1 cellular context compared by ENCODE assay signal in the genomic region with DNA sequence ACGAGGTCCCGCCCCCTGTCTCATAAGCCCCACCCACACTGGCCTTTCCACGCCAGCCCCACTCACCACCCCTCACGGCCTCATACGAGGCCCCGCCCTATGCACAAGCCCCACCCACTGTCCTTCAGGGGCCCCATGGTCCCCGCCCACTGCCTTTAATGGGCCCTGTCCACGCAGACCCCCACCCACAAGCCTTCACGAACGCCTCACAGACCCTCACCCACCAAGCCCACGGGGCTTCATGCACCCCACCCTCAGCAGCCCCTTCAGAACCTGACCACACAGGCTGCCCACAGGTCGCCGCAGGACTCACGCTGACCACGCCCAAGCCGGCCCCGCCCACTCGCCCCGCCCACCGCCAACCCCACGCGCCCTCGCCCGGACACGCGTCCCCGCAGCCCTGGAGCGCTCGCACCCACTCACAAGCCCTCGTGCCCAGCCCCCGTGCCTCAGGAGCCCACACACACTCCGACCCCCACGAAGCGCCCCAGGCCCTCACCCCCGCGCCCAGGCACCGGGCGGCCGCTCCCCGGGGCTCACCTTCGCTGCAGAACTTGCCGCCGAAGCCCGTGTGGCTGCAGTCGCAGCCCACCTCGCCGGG.
TF ChIP-seq lines count a peak whose summit lies in the region.

No MANE protein-coding gene starts in this region.

TF ChIP-seq in WTC11, 78 proteins besides CTCF, POLR2A, EP300 and RAD21 (continued from another document):
- TF ChIP-seq, protein P1, sequence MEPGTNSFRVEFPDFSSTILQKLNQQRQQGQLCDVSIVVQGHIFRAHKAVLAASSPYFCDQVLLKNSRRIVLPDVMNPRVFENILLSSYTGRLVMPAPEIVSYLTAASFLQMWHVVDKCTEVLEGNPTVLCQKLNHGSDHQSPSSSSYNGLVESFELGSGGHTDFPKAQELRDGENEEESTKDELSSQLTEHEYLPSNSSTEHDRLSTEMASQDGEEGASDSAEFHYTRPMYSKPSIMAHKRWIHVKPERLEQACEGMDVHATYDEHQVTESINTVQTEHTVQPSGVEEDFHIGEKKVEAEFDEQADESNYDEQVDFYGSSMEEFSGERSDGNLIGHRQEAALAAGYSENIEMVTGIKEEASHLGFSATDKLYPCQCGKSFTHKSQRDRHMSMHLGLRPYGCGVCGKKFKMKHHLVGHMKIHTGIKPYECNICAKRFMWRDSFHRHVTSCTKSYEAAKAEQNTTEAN (CRISPR knock-in tag; IDR thresholded peaks at IDR 0.05) = no peak
- TF ChIP-seq PRRX2 (CRISPR knock-in tag; IDR thresholded peaks at IDR 0.05) (no peak), ZNF423 (CRISPR knock-in tag; IDR thresholded peaks at IDR 0.05) (0 out of 2 replicates have a peak, but pooled peaks have one; percentile 10), GTF2I (CRISPR knock-in tag; conservative IDR thresholded peaks at IDR 0.05) (no peak), GRHL2 (CRISPR knock-in tag; IDR thresholded peaks at IDR 0.05; ENCODE audit: insufficient replicate concordance, severe bottlenecking) (no peak), IRF2 (CRISPR knock-in tag; IDR thresholded peaks at IDR 0.05; ENCODE audit: borderline replicate concordance, low read depth) (no peak), ZNF138 (CRISPR knock-in tag; conservative IDR thresholded peaks at IDR 0.05) (no peak)
- TF ChIP-seq, protein P2, sequence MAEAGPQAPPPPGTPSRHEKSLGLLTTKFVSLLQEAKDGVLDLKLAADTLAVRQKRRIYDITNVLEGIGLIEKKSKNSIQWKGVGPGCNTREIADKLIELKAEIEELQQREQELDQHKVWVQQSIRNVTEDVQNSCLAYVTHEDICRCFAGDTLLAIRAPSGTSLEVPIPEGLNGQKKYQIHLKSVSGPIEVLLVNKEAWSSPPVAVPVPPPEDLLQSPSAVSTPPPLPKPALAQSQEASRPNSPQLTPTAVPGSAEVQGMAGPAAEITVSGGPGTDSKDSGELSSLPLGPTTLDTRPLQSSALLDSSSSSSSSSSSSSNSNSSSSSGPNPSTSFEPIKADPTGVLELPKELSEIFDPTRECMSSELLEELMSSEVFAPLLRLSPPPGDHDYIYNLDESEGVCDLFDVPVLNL (CRISPR knock-in tag; IDR thresholded peaks at IDR 0.05; ENCODE audit: borderline replicate concordance, low read depth) = no peak
- TF ChIP-seq, protein P3, sequence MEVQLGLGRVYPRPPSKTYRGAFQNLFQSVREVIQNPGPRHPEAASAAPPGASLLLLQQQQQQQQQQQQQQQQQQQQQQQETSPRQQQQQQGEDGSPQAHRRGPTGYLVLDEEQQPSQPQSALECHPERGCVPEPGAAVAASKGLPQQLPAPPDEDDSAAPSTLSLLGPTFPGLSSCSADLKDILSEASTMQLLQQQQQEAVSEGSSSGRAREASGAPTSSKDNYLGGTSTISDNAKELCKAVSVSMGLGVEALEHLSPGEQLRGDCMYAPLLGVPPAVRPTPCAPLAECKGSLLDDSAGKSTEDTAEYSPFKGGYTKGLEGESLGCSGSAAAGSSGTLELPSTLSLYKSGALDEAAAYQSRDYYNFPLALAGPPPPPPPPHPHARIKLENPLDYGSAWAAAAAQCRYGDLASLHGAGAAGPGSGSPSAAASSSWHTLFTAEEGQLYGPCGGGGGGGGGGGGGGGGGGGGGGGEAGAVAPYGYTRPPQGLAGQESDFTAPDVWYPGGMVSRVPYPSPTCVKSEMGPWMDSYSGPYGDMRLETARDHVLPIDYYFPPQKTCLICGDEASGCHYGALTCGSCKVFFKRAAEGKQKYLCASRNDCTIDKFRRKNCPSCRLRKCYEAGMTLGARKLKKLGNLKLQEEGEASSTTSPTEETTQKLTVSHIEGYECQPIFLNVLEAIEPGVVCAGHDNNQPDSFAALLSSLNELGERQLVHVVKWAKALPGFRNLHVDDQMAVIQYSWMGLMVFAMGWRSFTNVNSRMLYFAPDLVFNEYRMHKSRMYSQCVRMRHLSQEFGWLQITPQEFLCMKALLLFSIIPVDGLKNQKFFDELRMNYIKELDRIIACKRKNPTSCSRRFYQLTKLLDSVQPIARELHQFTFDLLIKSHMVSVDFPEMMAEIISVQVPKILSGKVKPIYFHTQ (CRISPR knock-in tag; IDR thresholded peaks at IDR 0.05) = no peak
